Comparison of ENCODE assay signal across 25 cellular contexts in the genomic region with DNA sequence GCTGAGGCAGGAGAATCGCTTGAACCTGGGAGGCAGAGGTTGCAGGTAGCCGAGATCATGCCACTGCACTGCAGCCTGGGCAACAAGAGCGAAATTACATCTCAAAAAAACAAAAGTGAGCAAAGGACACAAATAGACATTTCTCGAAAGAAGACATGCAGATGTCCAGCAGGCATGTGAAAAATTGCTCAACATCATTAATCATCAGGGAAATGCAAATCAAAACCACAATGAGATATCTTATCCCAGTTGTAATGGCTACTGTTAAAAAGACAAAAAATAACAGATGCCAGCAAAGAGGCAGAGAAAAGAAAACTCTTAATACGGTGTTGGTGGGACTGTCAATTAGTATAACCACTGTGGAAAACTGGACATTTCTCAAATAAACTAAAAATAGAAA. TPM values are rescaled to one million over a fixed set of nuclear protein-coding genes. Genes with fewer than 3 reads are reported as not detected.
DNase-seq lines count a peak whose midpoint lies in the region; ATAC-seq and TF ChIP-seq lines count a peak whose summit lies in the region.
"Had no signal": no experiment of that assay in that cellular context is flagged by ENCODE, and none has a peak within 500 bp of the region (broad histone marks: within the 10 kb centered on the region; RNA-seq: fewer than 3 reads in every experiment).

No MANE protein-coding gene starts in this region.

- DNase-seq in CD14-positive monocyte (ENCODE audit: low spot score) (no peak), M059J (ENCODE audit: low read depth) (peak; percentile 66), choroid plexus epithelial cell (ENCODE audit: low read depth) (peak; percentile 76), kidney tubule cell (ENCODE audit: low spot score) (peak; percentile 9), NCI-H1694 treated with DMSO at 0.1 percent for 48 hours (lab: John Stamatoyannopoulos, UW) (no peak)
- DNase-seq: activated gamma-delta T cell treated with Interleukin-2 at 50 U/mL for 16 hours; activated T-cell treated with anti-CD3 and anti-CD28 coated beads, Interleukin-2, amount 50 U/mL, for 1 hour; effector CD4-positive, alpha-beta T cell; head of caudate nucleus; NCI-H187; NCI-H2227 treated with DMSO at 0.1 percent for 48 hours; NCI-H774; ovary; right cardiac atrium; Right ventricle myocardium superior; stimulated activated naive CD8-positive, alpha-beta T cell treated with anti-CD3 and anti-CD28 coated beads, Interleukin-15, amount 100 ng/mL, for 72 hours; SW 1271; transverse colon had no signal

- TF ChIP-seq CTCF in CD14-positive monocyte (IDR thresholded peaks at IDR 0.05) (no peak), choroid plexus epithelial cell (conservative IDR thresholded peaks at IDR 0.05; ENCODE audit: low read depth, low read length) (no peak)

- H3K27me3 Mint-ChIP-seq in CD14-positive monocyte (ENCODE audit: low read depth in 3 of 3): peaks cover 0 to 2% (median 2%) of the 10 kb centered on the region in 3 donors
- H3K27me3 Mint-ChIP-seq: natural killer cell treated with Interleukin-12 subunit alpha and Interleukin-12 subunit beta and Interleukin-15 and Interleukin-18, amount 100 ng/mL, for 72 hours; stimulated activated naive CD8-positive, alpha-beta T cell treated with anti-CD3 and anti-CD28 coated beads, Interleukin-15, amount 100 ng/mL, for 72 hours had no signal

- no peak overlapping the region for H3K4me3 ChIP-seq in choroid plexus epithelial cell (ENCODE audit: low read depth, low read length)
- H3K4me3 ChIP-seq: A549, ovary, transverse colon had no signal

- H3K36me3 Mint-ChIP-seq in CD14-positive monocyte: peaks cover 45 to 50% of the 10 kb centered on the region in 2 donors

- peak overlapping the region in 6 of 7 donors; percentile 32 to 84 (median 62) for H3K27ac Mint-ChIP-seq in CD14-positive monocyte
- H3K27ac Mint-ChIP-seq: mesothelial cell of epicardium; natural killer cell treated with Interleukin-12 subunit alpha and Interleukin-12 subunit beta and Interleukin-15 and Interleukin-18, amount 100 ng/mL, for 72 hours; stimulated activated naive CD8-positive, alpha-beta T cell treated with anti-CD3 and anti-CD28 coated beads, Interleukin-15, amount 100 ng/mL, for 72 hours had no signal

- peaks cover 16% of the 10 kb centered on the region for H3K4me1 Mint-ChIP-seq in CD14-positive monocyte
- H3K4me1 Mint-ChIP-seq: mesothelial cell of epicardium had no signal

- ATAC-seq in GM21360 (IDR thresholded peaks at IDR 0.05; ENCODE audit: unreplicated experiment): no peak
- no peak for ATAC-seq in GM18505 (IDR thresholded peaks at IDR 0.05; ENCODE audit: unreplicated experiment)
- no peak for ATAC-seq in HG03442 (IDR thresholded peaks at IDR 0.05; ENCODE audit: unreplicated experiment)
- ATAC-seq: A549; left lobe of liver; natural killer cell treated with Interleukin-12 subunit alpha and Interleukin-12 subunit beta and Interleukin-15 and Interleukin-18, amount 100 ng/mL, for 72 hours; right cardiac atrium; stimulated activated naive CD8-positive, alpha-beta T cell treated with anti-CD3 and anti-CD28 coated beads, Interleukin-15, amount 100 ng/mL, for 72 hours had no signal

- H3K9me3 Mint-ChIP-seq in CD14-positive monocyte: no peaks in the 10 kb centered on the region
- H3K9me3 Mint-ChIP-seq: natural killer cell treated with Interleukin-12 subunit alpha and Interleukin-12 subunit beta and Interleukin-15 and Interleukin-18, amount 100 ng/mL, for 72 hours; stimulated activated naive CD8-positive, alpha-beta T cell treated with anti-CD3 and anti-CD28 coated beads, Interleukin-15, amount 100 ng/mL, for 72 hours had no signal

- TF ChIP-seq POLR2A in GM18505 (IDR thresholded peaks at IDR 0.05; ENCODE audit: borderline replicate concordance, extremely low read depth, insufficient read depth, insufficient read length): no peak

- intact Hi-C loops in CD14-positive monocyte (cut with micrococcal nuclease): no loop called here

- H3K4me3 Mint-ChIP-seq in CD14-positive monocyte: no peak overlapping the region
- H3K4me3 Mint-ChIP-seq: mesothelial cell of epicardium; natural killer cell treated with Interleukin-12 subunit alpha and Interleukin-12 subunit beta and Interleukin-15 and Interleukin-18, amount 100 ng/mL, for 72 hours; stimulated activated naive CD8-positive, alpha-beta T cell treated with anti-CD3 and anti-CD28 coated beads, Interleukin-15, amount 100 ng/mL, for 72 hours had no signal

RNA-seq across cellular contexts. Expression of a gene that starts 20.9 kb away (rescaled TPM):
- 1 to 10 TPM; 5.3 to 7.6 TPM for polyA plus RNA-seq in CD14-positive monocyte
- total RNA-seq in M059J (2014; rRNA removed; shearing (Covaris generic)): 9.6 and 12.1 TPM in 2 replicates

RNA-seq across cellular contexts. Expression of a gene that starts 21.3 kb away (rescaled TPM):
- 1 to 10 TPM; 4.2 to 8.8 TPM for polyA plus RNA-seq in CD14-positive monocyte
- total RNA-seq in M059J (2014; rRNA removed; shearing (Covaris generic)): 16.9 and 17.2 TPM in 2 replicates

Comparison
In these comparisons a context has a peak if more than half of its experiments do, and no peak if none do; other contexts are left out.
1. DNase-seq: peak in M059J (single experiment), choroid plexus epithelial cell (single experiment) and kidney tubule cell (single experiment); none in CD14-positive monocyte (single experiment) and NCI-H1694 treated with DMSO at 0.1 percent for 48 hours (single experiment).